26 cellular contexts compared by ENCODE assay signal in the genomic region with DNA sequence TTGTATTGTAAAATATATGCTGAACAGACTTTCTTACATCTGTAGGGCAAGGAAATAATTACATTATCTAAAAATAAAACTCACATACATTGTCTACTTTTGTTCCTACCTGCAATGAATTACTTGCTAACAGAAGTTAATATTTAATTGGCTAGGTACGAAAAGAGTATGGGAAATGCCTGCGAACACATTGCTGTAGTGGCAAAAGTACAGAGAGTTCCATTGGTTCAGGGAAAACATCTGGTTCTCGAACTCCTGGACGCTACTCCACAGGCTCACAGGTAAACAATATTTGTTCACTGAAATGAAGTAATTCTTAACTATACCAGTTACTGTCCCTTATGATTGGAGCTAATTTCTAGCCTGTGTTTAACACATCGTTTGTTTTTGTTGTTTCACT.
"Had no signal": no experiment of that assay in that cellular context is flagged by ENCODE, and none has a peak within 500 bp of the region (broad histone marks: within the 10 kb centered on the region; RNA-seq: fewer than 3 reads in every experiment).

No MANE protein-coding gene starts in this region.

- H3K9me3 Mint-ChIP-seq: dendritic cell treated with granulocyte-macrophage colony-stimulating factor and Interleukin-4, amounts not matched to agents 40 ng/mL and 50 ng/mL, for 4 days; endodermal cell; mesothelial cell of epicardium had no signal

- ATAC-seq: effector memory CD8-positive, alpha-beta T cell; esophagus mucosa; gastrocnemius medialis; heart left ventricle; left colon; left lung; left ventricle myocardium superior; lower lobe of right lung; mucosa of descending colon had no signal

- H3K36me3 ChIP-seq: colonic mucosa, esophagus squamous epithelium, gastrocnemius medialis, heart left ventricle, left lung, lower lobe of right lung had no signal

- H3K9me3 ChIP-seq: colonic mucosa, esophagus squamous epithelium, gastrocnemius medialis, heart left ventricle, left lung, lower lobe of right lung, mucosa of descending colon had no signal

- DNase-seq: cerebellar nuclear complex; colonic mucosa; cortex of kidney; effector CD8-positive, alpha-beta T cell; effector memory CD8-positive, alpha-beta T cell; endodermal cell; erythroblast; esophagus squamous epithelium; foreskin fibroblast; foreskin melanocyte; gastrocnemius medialis; heart left ventricle; hippocampal formation; left colon; left lung; left ventricle myocardium superior; lower lobe of right lung; mesenchymal stem cell; mucosa of descending colon had no signal

- H3K4me3 Mint-ChIP-seq: dendritic cell treated with granulocyte-macrophage colony-stimulating factor and Interleukin-4, amounts not matched to agents 40 ng/mL and 50 ng/mL, for 4 days; effector memory CD8-positive, alpha-beta T cell; endodermal cell; mesothelial cell of epicardium had no signal

- FAIRE-seq: endometrium, islet of Langerhans, keratinocyte had no signal

- H3K4me1 ChIP-seq: colonic mucosa, esophagus squamous epithelium, gastrocnemius medialis, heart left ventricle, left lung, lower lobe of right lung had no signal

- H3K27ac Mint-ChIP-seq: dendritic cell treated with granulocyte-macrophage colony-stimulating factor and Interleukin-4, amounts not matched to agents 40 ng/mL and 50 ng/mL, for 4 days; effector memory CD8-positive, alpha-beta T cell; endodermal cell; mesothelial cell of epicardium had no signal

- H3K27ac ChIP-seq: colonic mucosa, epithelial cell of prostate, esophagus squamous epithelium, gastrocnemius medialis, heart left ventricle, left lung, lower lobe of right lung had no signal

- H3K27me3 Mint-ChIP-seq: dendritic cell treated with granulocyte-macrophage colony-stimulating factor and Interleukin-4, amounts not matched to agents 40 ng/mL and 50 ng/mL, for 4 days; effector memory CD8-positive, alpha-beta T cell had no signal

- H3K4me1 Mint-ChIP-seq: endodermal cell had no signal

- H3K4me3 ChIP-seq: colonic mucosa, esophagus squamous epithelium, gastrocnemius medialis, heart left ventricle, left lung, lower lobe of right lung, mucosa of descending colon had no signal

- H3K27me3 ChIP-seq: colonic mucosa, esophagus squamous epithelium, gastrocnemius medialis, heart left ventricle, left lung had no signal
